In the genomic region with DNA sequence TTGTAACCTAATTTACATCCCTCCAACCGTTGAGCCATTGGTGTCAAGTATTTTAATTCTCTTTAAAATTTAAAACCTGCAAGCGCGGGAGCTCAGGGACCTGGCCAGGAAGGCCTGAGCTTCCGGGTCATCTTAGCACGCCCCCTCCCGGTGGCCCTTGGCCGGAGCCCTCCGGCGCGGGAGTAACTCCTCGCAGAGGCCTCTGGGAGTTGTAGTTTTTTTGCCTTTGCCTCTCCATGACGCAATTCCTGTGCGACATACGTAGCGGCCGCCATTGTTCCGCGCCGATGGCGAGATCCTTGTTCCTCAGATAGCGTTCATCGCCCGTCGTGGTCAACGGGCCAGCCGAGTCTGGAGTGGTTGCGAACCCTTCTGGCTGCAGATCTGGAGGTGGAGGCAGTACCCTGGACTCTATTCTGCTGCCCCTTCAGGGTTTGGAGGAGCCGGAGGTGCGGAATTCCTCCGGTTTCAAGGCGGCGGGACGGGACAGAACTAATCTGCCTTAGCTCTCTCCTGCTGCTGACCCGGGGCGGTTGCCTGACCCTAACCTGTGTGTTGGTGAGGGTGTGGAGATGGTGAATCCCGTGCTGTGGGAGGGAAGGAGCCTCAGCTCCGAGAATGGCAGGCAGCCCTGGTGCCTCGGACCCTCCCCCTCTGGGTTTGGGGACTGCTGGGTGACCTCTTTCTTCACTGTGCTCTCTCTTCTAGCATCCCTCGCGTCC, we compare ENCODE assay signal across 8 cellular contexts. TPM values are rescaled to one million over a fixed set of nuclear protein-coding genes. Genes with fewer than 3 reads are reported as not detected.
DNase-seq lines count a peak whose midpoint lies in the region; ATAC-seq, FAIRE-seq and TF ChIP-seq lines count a peak whose summit lies in the region.

Gene ZNF268, plus strand, starts transcription at position 258 of the 722 bp plus-strand sequence. CDS start 503 bp downstream, outside the sequence.

- H4K20me1 ChIP-seq in keratinocyte (ENCODE audit: control insufficient read depth, extremely low read depth, insufficient read depth, low read length) = no peaks in the 10 kb centered on the region

- H2AFZ ChIP-seq in keratinocyte (ENCODE audit: control insufficient read depth, low read length) = peak within 1 kb of the TSS; percentile 93

- no peaks in the 10 kb centered on the region for H3K9me1 ChIP-seq in keratinocyte (ENCODE audit: control insufficient read depth, extremely low read depth, insufficient read depth, low read length)

- peaks cover 6 to 9% of the 10 kb centered on the region in 2 experiments for H3K36me3 ChIP-seq in keratinocyte (ENCODE audit: control insufficient read depth in 2 of 2, extremely low read depth in 1 of 2, insufficient read depth in 2 of 2, low read length in 2 of 2)

- peaks cover 10% of the 10 kb centered on the region for H3K9me3 ChIP-seq in keratinocyte (ENCODE audit: control insufficient read depth, low read depth, low read length)

- H3K4me1 ChIP-seq in keratinocyte (ENCODE audit: control insufficient read depth, extremely low read depth, insufficient read depth, low read length) = no peaks in the 10 kb centered on the region

- peak within 1 kb of the TSS; percentile 77 for H3K4me2 ChIP-seq in keratinocyte (ENCODE audit: control insufficient read depth, extremely low read depth, insufficient read depth, low read depth, low read length)

- H3K27me3 ChIP-seq in keratinocyte (ENCODE audit: control insufficient read depth, extremely low read depth, insufficient read depth, low read length) = no peaks in the 10 kb centered on the region

- H3K27ac ChIP-seq in keratinocyte (ENCODE audit: control insufficient read depth, insufficient read depth, low read length) = peak within 1 kb of the TSS; percentile 66

- DNase-seq in AG09309 (ENCODE audit: low read depth) (peak; percentile 58), NCI-H226 (peak; percentile 83), cerebellum (ENCODE audit: low spot score) (peak; percentile 91), keratinocyte (ENCODE audit: low read depth, low spot score) (peak; percentile 45)
- DNase-seq in stimulated activated CD4-positive, alpha-beta T cell treated with anti-CD3 and anti-CD28 coated beads, Interleukin-15, amount 100 ng/mL, for 1 hour (ENCODE audit: low read depth in 1 of 2, low spot score in 1 of 2) = peak; percentile 67 to 76

- H3K4me3 ChIP-seq in AG09309 (ENCODE audit: control insufficient read depth, low read depth, low read length) (peak within 1 kb of the TSS; percentile 99), keratinocyte (ENCODE audit: control insufficient read depth in 2 of 3, extremely low read depth in 1 of 3, insufficient read depth in 2 of 3, low read depth in 1 of 3, low read length in 3 of 3) (peak within 1 kb of the TSS; percentile 70 to 82 (median 78))

- peaks cover 9% of the 10 kb centered on the region for H3K79me2 ChIP-seq in keratinocyte (ENCODE audit: control insufficient read depth, insufficient read depth, low read length)

- ATAC-seq in GM18909 (IDR thresholded peaks at IDR 0.05; ENCODE audit: poor library complexity, unreplicated experiment) = peak; percentile 92
- peak; percentile 96 for ATAC-seq in HG03175 (IDR thresholded peaks at IDR 0.05; ENCODE audit: unreplicated experiment)
- peak; percentile 93 to 97 for ATAC-seq in activated CD4-positive, CD25-positive, alpha-beta regulatory T cell treated with anti-CD3 and anti-CD28 coated beads, Interleukin-2, amount 50 U/mL, for 24 hours

- dilution Hi-C loops in keratinocyte (cut with MboI; ENCODE audit: extremely low pct_ligation_motif_present, low sequenced_read_pairs) = no loop called here

- TF ChIP-seq CTCF in AG09309 (IDR thresholded peaks at IDR 0.05; ENCODE audit: control insufficient read depth, insufficient read depth, low read depth, low read length, missing control alignments) = peak; percentile 91
- peak; percentile 71 to 83 (median 75) for TF ChIP-seq CTCF in keratinocyte (optimal IDR thresholded peaks at IDR 0.05 in 1 of 3, IDR thresholded peaks at IDR 0.05 in 1 of 3, conservative IDR thresholded peaks at IDR 0.05 in 1 of 3; ENCODE audit: extremely low read depth in 1 of 3, insufficient read depth in 2 of 3, low read length in 3 of 3)

- peak; percentile 56 for FAIRE-seq in keratinocyte (lab: Jason Lieb, UNC)

- H3K9ac ChIP-seq in keratinocyte (ENCODE audit: control insufficient read depth, extremely low read depth, insufficient read depth, low read length) = peak within 1 kb of the TSS; percentile 83

RNA-seq across cellular contexts. Expression of gene ZNF268, which starts in this region (rescaled TPM):
- 37.4 TPM for total RNA-seq in cerebellum
- polyA plus RNA-seq in keratinocyte = 9.4 to 12.4 TPM (median 11.3 TPM) in 3 replicates
- 22.7 TPM for polyA plus RNA-seq in keratinocyte (2011; ENCODE audit: low read depth)
- 6.0 and 7.9 TPM in 2 replicates for polyA plus RNA-seq in keratinocyte (2011; cell fraction: cytosol; rRNA removed)
- 7.7 and 8.8 TPM in 2 replicates for polyA plus RNA-seq in keratinocyte (2011; cell fraction: nucleus; rRNA removed)
- 8.1 and 13.7 TPM in 2 replicates for polyA plus RNA-seq in keratinocyte (2012; ENCODE audit: low replicate concordance)
- polyA minus RNA-seq in keratinocyte = 35.6 to 68.5 TPM (median 41.7 TPM) in 3 replicates
- 24.6 TPM for polyA minus RNA-seq in keratinocyte (2011; cell fraction: cytosol; rRNA and poly(A)+ RNA removed)
- polyA minus RNA-seq in keratinocyte (2011; cell fraction: nucleus; rRNA and poly(A)+ RNA removed) = 29.2 and 45.1 TPM in 2 replicates

Comparison
In these comparisons a context has a peak if more than half of its experiments do, and no peak if none do; other contexts are left out.
1. Peak in every context shown above with its lines: DNase-seq, ATAC-seq, H3K4me3 ChIP-seq and H3K27ac ChIP-seq.